Comparison of ENCODE assay signal across 14 cellular contexts in the genomic region with DNA sequence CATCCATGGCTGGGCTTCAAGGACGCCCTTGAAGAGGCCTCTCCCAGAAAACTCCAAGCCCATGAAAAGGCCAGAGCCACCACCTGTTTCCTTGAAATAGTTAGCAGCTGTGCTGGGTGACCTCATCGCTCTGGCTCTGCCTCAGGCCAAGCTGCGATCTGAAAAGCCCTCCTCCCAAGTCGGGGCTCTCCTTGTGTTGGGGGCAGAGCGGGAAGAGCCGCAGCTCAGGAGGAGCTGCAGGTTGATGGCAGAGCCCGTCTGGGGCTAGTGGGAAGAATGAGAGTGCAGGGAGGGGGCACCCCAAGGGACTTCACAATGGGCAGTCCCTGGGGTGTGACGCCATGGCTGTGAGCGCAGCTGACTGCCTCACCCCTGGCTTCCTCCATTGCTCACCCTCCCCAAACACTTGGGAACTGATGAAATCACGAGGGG. TPM values are rescaled to one million over a fixed set of nuclear protein-coding genes. Genes with fewer than 3 reads are reported as not detected.
DNase-seq lines count a peak whose midpoint lies in the region; ATAC-seq and TF ChIP-seq lines count a peak whose summit lies in the region.
"Had no signal": no experiment of that assay in that cellular context is flagged by ENCODE, and none has a peak within 500 bp of the region (broad histone marks: within the 10 kb centered on the region; RNA-seq: fewer than 3 reads in every experiment).

No MANE protein-coding gene starts in this region.

- H3K4ac ChIP-seq in H9 (ENCODE audit: low read depth, low read length): no peak overlapping the region

- no peaks in the 10 kb centered on the region for H3K9me3 ChIP-seq in H9 (ENCODE audit: control insufficient read depth, low read depth, low read length)
- no peaks in the 10 kb centered on the region for H3K9me3 ChIP-seq in heart left ventricle
- no peaks in the 10 kb centered on the region for H3K9me3 ChIP-seq in skeletal muscle satellite cell (replicated peaks; ENCODE audit: low read length)
- H3K9me3 ChIP-seq: SK-N-SH had no signal

- no peak overlapping the region for H3K14ac ChIP-seq in H9 (ENCODE audit: insufficient read depth, low read length)

- H3K9ac ChIP-seq in H9 (ENCODE audit: extremely low read depth, insufficient read length, low read length) (no peak overlapping the region), skeletal muscle satellite cell (ENCODE audit: low read depth, low read length) (peak overlapping the region; percentile 26)
- H3K9ac ChIP-seq: SK-N-SH had no signal

- no peak overlapping the region for H2BK20ac ChIP-seq in H9 (ENCODE audit: low read depth, low read length, poor library complexity, severe bottlenecking)

- no peak overlapping the region for H4K91ac ChIP-seq in H9 (ENCODE audit: insufficient read length, low read depth, low read length)

- H2AFZ ChIP-seq in H9 (ENCODE audit: low read length): no peak overlapping the region

- H3K36me3 Mint-ChIP-seq in H9 (ENCODE audit: insufficient read depth in 1 of 3, low read depth in 3 of 3): no peaks in the 10 kb centered on the region

- no peak overlapping the region for H2BK120ac ChIP-seq in H9 (ENCODE audit: low read depth, low read length, poor library complexity, severe bottlenecking)

- H3K27ac ChIP-seq in H9 (ENCODE audit: insufficient read length, low read depth, low read length) (no peak overlapping the region), heart left ventricle (peak overlapping the region in 8 of 12 donors; percentile 28 to 80 (median 57))

- WGBS in H9 (ENCODE audit: extremely low coverage, insufficient read length, low lambda C conversion rate): no CpG with 5 or more reads among the region's 10 CpGs
- WGBS in heart left ventricle, 4 donors: 28 to 48% (median 31%) methylated on average over 10 of the region's 10 CpGs

- H3K27ac Mint-ChIP-seq in H9: no peak overlapping the region; a peak in 1 of 7 replicates
- H3K27ac Mint-ChIP-seq: activated CD8-positive, alpha-beta T cell treated with anti-CD3 and anti-CD28 coated beads, Interleukin-2, amount 10 ng/mL, durations not matched to agents 7 days and 5 days had no signal

- H3K4me3 Mint-ChIP-seq in H9: no peak overlapping the region; a peak in 1 of 5 replicates
- H3K4me3 Mint-ChIP-seq: activated CD8-positive, alpha-beta T cell treated with anti-CD3 and anti-CD28 coated beads, Interleukin-2, amount 10 ng/mL, durations not matched to agents 7 days and 5 days had no signal

- no peak overlapping the region for H3K4me2 ChIP-seq in H9 (ENCODE audit: insufficient read depth, insufficient read length, low read length)
- peak overlapping the region; percentile 73 for H3K4me2 ChIP-seq in skeletal muscle satellite cell (ENCODE audit: low read length)
- H3K4me2 ChIP-seq: SK-N-SH had no signal

- no peak overlapping the region for H2BK12ac ChIP-seq in H9 (ENCODE audit: insufficient read length, low read depth, low read length)

- TF ChIP-seq CTCF in H9 (conservative IDR thresholded peaks at IDR 0.05) (no peak), heart left ventricle (IDR thresholded peaks at IDR 0.05) (no peak)

- H3K79me1 ChIP-seq in H9 (ENCODE audit: insufficient read depth, low read depth, low read length, poor library complexity, severe bottlenecking): no peaks in the 10 kb centered on the region

- H3K4me3 ChIP-seq in heart left ventricle (peak overlapping the region in 3 of 12 donors; percentile 13 to 26 (median 22)), skeletal muscle satellite cell (ENCODE audit: low read length) (peak overlapping the region; percentile 50)

- H3T11ph ChIP-seq in H9 (ENCODE audit: low read length): no peak overlapping the region

- H3K27me3 Mint-ChIP-seq in H9 (ENCODE audit: low read depth): peaks cover 3% of the 10 kb centered on the region; the same call in 1 of the 2 replicates

- no peak overlapping the region for H4K8ac ChIP-seq in H9 (replicated peaks; ENCODE audit: insufficient read length, low read depth, low read length)

- H3K27me3 ChIP-seq in H9 (ENCODE audit: insufficient read depth, low read length) (no peaks in the 10 kb centered on the region), heart left ventricle (peaks cover 0 to 28% (median 0%) of the 10 kb centered on the region in 9 donors), skeletal muscle satellite cell (ENCODE audit: control insufficient read depth, insufficient read depth, low read length) (peaks cover 35% of the 10 kb centered on the region)

- no peak overlapping the region for H3K18ac ChIP-seq in H9 (ENCODE audit: insufficient read length, low read depth, low read length)

- no peak for TF ChIP-seq POLR2A in heart left ventricle (IDR thresholded peaks at IDR 0.05)

- no peaks in the 10 kb centered on the region for H3K36me3 ChIP-seq in heart left ventricle
- H3K36me3 ChIP-seq in skeletal muscle satellite cell (ENCODE audit: insufficient read depth, low read length): no peaks in the 10 kb centered on the region

- H2AK5ac ChIP-seq in H9 (ENCODE audit: insufficient read length, low read length): no peak overlapping the region

- H3K4me1 ChIP-seq in H9 (ENCODE audit: insufficient read depth, low read length) (peaks cover 5% of the 10 kb centered on the region; the same call in 1 of the 2 replicates), heart left ventricle (peaks cover 0 to 47% (median 6%) of the 10 kb centered on the region in 12 donors), skeletal muscle satellite cell (ENCODE audit: control insufficient read depth, insufficient read depth, low read length) (peaks cover 29% of the 10 kb centered on the region)

- H3K4me1 Mint-ChIP-seq in H9: peaks cover 29 to 30% of the 10 kb centered on the region in 2 experiments

- no peak overlapping the region for H2BK5ac ChIP-seq in H9 (ENCODE audit: insufficient read length, low read length)

- H3K9me3 Mint-ChIP-seq in H9: peaks cover 2 to 3% of the 10 kb centered on the region in 2 experiments; a peak in 4 of 5 replicates

- no peaks in the 10 kb centered on the region for H4K20me1 ChIP-seq in H9 (ENCODE audit: control insufficient read depth, insufficient read depth, insufficient read length)

- no peaks in the 10 kb centered on the region for H3K23me2 ChIP-seq in H9 (ENCODE audit: insufficient read length, low read depth, low read length, poor library complexity, severe bottlenecking)

- intact Hi-C loops in heart left ventricle (cut with DNase I): loop anchor here in 2 of 10 donors (10.0 kb wide), 1 partner anchor 495 kb away; a partner anchor contains a TSS

- H4K5ac ChIP-seq in H9 (ENCODE audit: insufficient read length, low read depth, low read length): no peak overlapping the region

- ATAC-seq in heart left ventricle (peak; percentile 66 to 87 (median 81)), GM19324 (IDR thresholded peaks at IDR 0.05; ENCODE audit: low FRiP score, unreplicated experiment) (no peak), HG03139 (IDR thresholded peaks at IDR 0.05; ENCODE audit: unreplicated experiment) (no peak)
- ATAC-seq: activated CD8-positive, alpha-beta T cell treated with anti-CD3 and anti-CD28 coated beads, Interleukin-2, amount 10 ng/mL, durations not matched to agents 7 days and 5 days; HCT116 had no signal

- no peaks in the 10 kb centered on the region for H3K79me2 ChIP-seq in H9 (ENCODE audit: insufficient read depth, low read length)

- H2BK15ac ChIP-seq in H9 (ENCODE audit: low read depth, low read length): no peak overlapping the region

- no peak overlapping the region for H3K23ac ChIP-seq in H9 (ENCODE audit: insufficient read length, low read depth, low read length)

- no peak overlapping the region for H3K56ac ChIP-seq in H9 (ENCODE audit: insufficient read length, low read depth, low read length)

- DNase-seq in H9 (peak; percentile 63), NCI-H524 (lab: John Stamatoyannopoulos, UW) (peak; percentile 97 to 99), heart left ventricle (peak; percentile 64 to 86 (median 77)), activated gamma-delta T cell (lab: John Stamatoyannopoulos, UW) (no peak)
- no peak for DNase-seq in activated CD4-positive, alpha-beta T cell treated with anti-CD3 and anti-CD28 coated beads for 1 hour
- DNase-seq: activated CD8-positive, alpha-beta T cell treated with anti-CD3 and anti-CD28 coated beads, Interleukin-2, amount 10 ng/mL, durations not matched to agents 7 days and 5 days; anterior cingulate cortex; DND-41; MV-4-11; SK-N-SH had no signal

RNA-seq across cellular contexts. Expression of a gene that starts 50.0 kb away (rescaled TPM):
- total RNA-seq in H9 (2021): 56.0 and 62.9 TPM in 2 replicates
- 10 to 100 TPM in 3 of 9 donors, 1 to 10 TPM in 6; 3.2 to 27.5 (median 7.0) TPM for total RNA-seq in heart left ventricle
- polyA plus RNA-seq in heart left ventricle: 1 to 10 TPM in 1 of 2 donors, under 1 TPM in 1; 0.28 to 1.7 TPM
- 3.5 and 5.6 TPM in 2 replicates for total RNA-seq in skeletal muscle satellite cell (2012; rRNA removed)
- polyA plus RNA-seq: SK-N-SH had no signal

Comparison
In these comparisons a context has a peak if more than half of its experiments do, and no peak if none do; other contexts are left out.
1. DNase-seq: peak in H9 (single experiment), NCI-H524 (2 of 2) and heart left ventricle (5 of 5); none in activated gamma-delta T cell (single experiment) and activated CD4-positive, alpha-beta T cell treated with anti-CD3 and anti-CD28 coated beads for 1 hour (single experiment).
2. ATAC-seq: peak in heart left ventricle (4 of 4); none in GM19324 (single experiment) and HG03139 (single experiment).